20 cellular contexts compared by ENCODE assay signal in the genomic region with DNA sequence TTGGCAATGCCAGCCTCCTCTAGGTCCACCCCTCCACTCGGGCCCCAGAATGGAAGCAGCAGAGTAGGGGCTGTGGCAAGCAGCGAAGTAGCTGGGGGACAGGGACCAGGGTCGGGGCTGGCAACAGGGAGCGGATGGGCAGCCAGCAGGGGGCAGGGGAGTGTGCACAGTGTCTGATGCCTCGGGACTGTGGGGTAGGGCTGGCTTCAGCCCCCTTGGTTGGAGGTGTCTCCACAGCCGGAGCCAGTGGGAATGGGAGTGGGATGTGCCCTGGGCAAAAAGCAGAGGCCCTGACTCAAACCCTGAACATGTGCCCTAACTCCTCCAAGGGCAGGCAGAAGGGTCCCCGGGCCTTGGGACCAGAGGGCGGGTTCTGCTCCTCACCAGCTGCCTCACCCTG. TPM values are rescaled to one million over a fixed set of nuclear protein-coding genes. Genes with fewer than 3 reads are reported as not detected.
A peak's percentile ranks its signal among the peaks of the same experiment; 100 is the strongest.
DNase-seq lines count a peak whose midpoint lies in the region; ATAC-seq and TF ChIP-seq lines count a peak whose summit lies in the region.
"Had no signal": no experiment of that assay in that cellular context is flagged by ENCODE, and none has a peak within 500 bp of the region (broad histone marks: within the 10 kb centered on the region; RNA-seq: fewer than 3 reads in every experiment).

No MANE protein-coding gene starts in this region.

- H3K36me3 Mint-ChIP-seq in HFFc6 (ENCODE audit: low read depth) = peaks cover 5% of the 10 kb centered on the region; the same call in 1 of the 2 replicates
- H3K36me3 Mint-ChIP-seq in neural progenitor cell = peaks cover 3% of the 10 kb centered on the region

- H3K4me3 Mint-ChIP-seq in HFFc6 = no peak overlapping the region
- no peak overlapping the region for H3K4me3 Mint-ChIP-seq in neural progenitor cell
- H3K4me3 Mint-ChIP-seq: activated CD8-positive, alpha-beta T cell treated with anti-CD3 and anti-CD28 coated beads for 36 hours had no signal

- H4K20me1 ChIP-seq in DOHH2 (ENCODE audit: control insufficient read depth, insufficient read depth, low read depth, low read length) = no peaks in the 10 kb centered on the region
- no peaks in the 10 kb centered on the region for H4K20me1 ChIP-seq in neural progenitor cell (ENCODE audit: low read depth)

- H3K4me1 ChIP-seq in DOHH2 (ENCODE audit: control insufficient read depth, low read length) (peaks cover 28% of the 10 kb centered on the region), neural progenitor cell (no peaks in the 10 kb centered on the region), gastroesophageal sphincter (peaks cover 0 to 7% (median 0%) of the 10 kb centered on the region in 3 donors)
- H3K4me1 ChIP-seq: pancreas, uterus had no signal

- no peaks in the 10 kb centered on the region for H3K9me2 ChIP-seq in DOHH2 (replicated peaks; ENCODE audit: control insufficient read depth, low read length)

- no peaks in the 10 kb centered on the region for H3K27me3 ChIP-seq in DOHH2 (ENCODE audit: control insufficient read depth, low read length)
- no peaks in the 10 kb centered on the region for H3K27me3 ChIP-seq in WERI-Rb-1 (ENCODE audit: insufficient read depth, low read depth, severe bottlenecking)
- H3K27me3 ChIP-seq in neural progenitor cell = no peaks in the 10 kb centered on the region
- no peaks in the 10 kb centered on the region for H3K27me3 ChIP-seq in gastroesophageal sphincter
- H3K27me3 ChIP-seq: heart left ventricle, MG63, pancreas, uterus had no signal

- H3K36me3 ChIP-seq in DOHH2 (ENCODE audit: control insufficient read depth, low read length) (no peaks in the 10 kb centered on the region; the same call in 1 of the 2 replicates), WERI-Rb-1 (no peaks in the 10 kb centered on the region), neural progenitor cell (no peaks in the 10 kb centered on the region), gastroesophageal sphincter (peaks cover 0 to 83% of the 10 kb centered on the region in 2 donors)
- H3K36me3 ChIP-seq: uterus had no signal

- no peaks in the 10 kb centered on the region for H3K79me2 ChIP-seq in DOHH2 (ENCODE audit: control insufficient read depth, low read length)
- no peaks in the 10 kb centered on the region for H3K79me2 ChIP-seq in neural progenitor cell (ENCODE audit: low read depth)

- H3K9ac ChIP-seq in neural progenitor cell = no peak overlapping the region

- H3K4me3 ChIP-seq in DOHH2 (ENCODE audit: low read length) = no peak overlapping the region
- H3K4me3 ChIP-seq in WERI-Rb-1 (ENCODE audit: low read depth, low read length) = no peak overlapping the region
- no peak overlapping the region for H3K4me3 ChIP-seq in neural progenitor cell
- H3K4me3 ChIP-seq in gastroesophageal sphincter = no peak overlapping the region
- H3K4me3 ChIP-seq: coronary artery, heart left ventricle, MG63, pancreas, uterus had no signal

- H2AFZ ChIP-seq in neural progenitor cell (replicated peaks) = no peak overlapping the region

- WGBS in gastroesophageal sphincter (ENCODE audit: low coverage in 1 of 2), 2 donors = no CpG with 5 or more reads among the region's 8 CpGs

- no peak overlapping the region for H3K27ac ChIP-seq in DOHH2 (ENCODE audit: low read depth, low read length)
- H3K27ac ChIP-seq in WERI-Rb-1 = no peak overlapping the region
- no peak overlapping the region for H3K27ac ChIP-seq in neural progenitor cell
- no peak overlapping the region for H3K27ac ChIP-seq in caudate nucleus (ENCODE audit: low read depth, low read length)
- no peak overlapping the region for H3K27ac ChIP-seq in gastroesophageal sphincter
- H3K27ac ChIP-seq: coronary artery, heart left ventricle, pancreas, uterus had no signal

- H3K4me2 ChIP-seq in DOHH2 (ENCODE audit: low read length) (peak overlapping the region; percentile 66), neural progenitor cell (no peak overlapping the region)

- H3K9me3 ChIP-seq in DOHH2 (ENCODE audit: control insufficient read depth, insufficient read depth, low read length) (no peaks in the 10 kb centered on the region), WERI-Rb-1 (ENCODE audit: severe bottlenecking) (no peaks in the 10 kb centered on the region), neural progenitor cell (ENCODE audit: low read depth) (no peaks in the 10 kb centered on the region), gastroesophageal sphincter (no peaks in the 10 kb centered on the region)
- H3K9me3 ChIP-seq: heart left ventricle, MG63, pancreas, uterus had no signal

- H3K27me3 Mint-ChIP-seq in HFFc6 (ENCODE audit: insufficient read depth) (no peaks in the 10 kb centered on the region), neural progenitor cell (ENCODE audit: insufficient read depth, low read depth) (no peaks in the 10 kb centered on the region)
- H3K27me3 Mint-ChIP-seq: activated CD8-positive, alpha-beta T cell treated with anti-CD3 and anti-CD28 coated beads for 36 hours had no signal

- H3F3A ChIP-seq in DOHH2 (ENCODE audit: control insufficient read depth, insufficient read depth) = no peaks in the 10 kb centered on the region
- no peaks in the 10 kb centered on the region for H3F3A ChIP-seq in neural progenitor cell (ENCODE audit: low read depth)

- no peak for TF ChIP-seq POLR2A in gastroesophageal sphincter (IDR thresholded peaks at IDR 0.05)

- H3K9me3 Mint-ChIP-seq in HFFc6 (no peaks in the 10 kb centered on the region), neural progenitor cell (no peaks in the 10 kb centered on the region)
- H3K9me3 Mint-ChIP-seq: activated CD8-positive, alpha-beta T cell treated with anti-CD3 and anti-CD28 coated beads for 36 hours had no signal

- no peak for DNase-seq in HFFc6
- DNase-seq in WERI-Rb-1 = no peak
- DNase-seq in neural progenitor cell (ENCODE audit: low spot score) = no peak
- no peak for DNase-seq in caudate nucleus (lab: John Stamatoyannopoulos, UW)
- DNase-seq in GM03348 (ENCODE audit: low spot score) = no peak
- DNase-seq: activated CD8-positive, alpha-beta T cell treated with anti-CD3 and anti-CD28 coated beads for 36 hours; AML-193; DMS153; heart left ventricle; kidney glomerular epithelial cell; MG63; NCI-H2081 treated with DMSO at 0.1 percent for 48 hours; pancreas; SIG-M5; stimulated activated naive CD8-positive, alpha-beta T cell treated with anti-CD3 and anti-CD28 coated beads, Interleukin-15, Interleukin-2, amounts not matched to agents 100 U/mL and 50 U/mL, for 24 hours; uterus had no signal

- TF ChIP-seq CTCF in DOHH2 (IDR thresholded peaks at IDR 0.05; ENCODE audit: low read depth, low read length, poor library complexity, severe bottlenecking) = peak; percentile 44
- peak; percentile 33; the same call in 1 of the 2 replicates for TF ChIP-seq CTCF in HFFc6 (IDR thresholded peaks at IDR 0.05)
- peak; percentile 65 for TF ChIP-seq CTCF in WERI-Rb-1 (IDR thresholded peaks at IDR 0.05; ENCODE audit: low read depth, low read length)
- TF ChIP-seq CTCF in neural progenitor cell (IDR thresholded peaks at IDR 0.05) = peak; percentile 20
- TF ChIP-seq CTCF in gastroesophageal sphincter (IDR thresholded peaks at IDR 0.05) = no peak

- H3K4me1 Mint-ChIP-seq in HFFc6 (ENCODE audit: low read depth) = peaks cover 12% of the 10 kb centered on the region
- no peaks in the 10 kb centered on the region for H3K4me1 Mint-ChIP-seq in neural progenitor cell

- TF ChIP-seq EP300 in gastroesophageal sphincter (IDR thresholded peaks at IDR 0.05) = no peak

- H3K27ac Mint-ChIP-seq in HFFc6 = no peak overlapping the region
- no peak overlapping the region for H3K27ac Mint-ChIP-seq in neural progenitor cell
- H3K27ac Mint-ChIP-seq: activated CD8-positive, alpha-beta T cell treated with anti-CD3 and anti-CD28 coated beads for 36 hours had no signal

- no peak for ATAC-seq in HG03460 (IDR thresholded peaks at IDR 0.05; ENCODE audit: unreplicated experiment)
- ATAC-seq in gastroesophageal sphincter = no peak
- ATAC-seq: activated CD8-positive, alpha-beta T cell treated with anti-CD3 and anti-CD28 coated beads for 36 hours; heart left ventricle; pancreas; stimulated activated naive CD8-positive, alpha-beta T cell treated with anti-CD3 and anti-CD28 coated beads, Interleukin-15, Interleukin-2, amounts not matched to agents 100 U/mL and 50 U/mL, for 24 hours had no signal

RNA-seq across cellular contexts. Expression of gene ARHGAP27, which starts 18.5 kb away (rescaled TPM):
- 1 to 10 TPM; 1.8 to 3.8 (median 2.7) TPM for total RNA-seq in HFFc6 (2021; fragmentation: NEBNext Ultra II Directional; extraction: Animal tissue kit (Norgen Biotek cat#: 25700))
- total RNA-seq in neural progenitor cell (ENCODE audit: low replicate concordance) = 1.0 and 3.0 TPM in 2 replicates
- 10 to 100 TPM; 11.6 to 18.1 (median 12.8) TPM for total RNA-seq in gastroesophageal sphincter

RNA-seq across cellular contexts. Expression of gene PLEKHM1, which starts 39.4 kb away (rescaled TPM):
- total RNA-seq in HFFc6 (2021; fragmentation: NEBNext Ultra II Directional; extraction: Animal tissue kit (Norgen Biotek cat#: 25700)) = 10 to 100 TPM; 32.0 to 43.1 (median 36.5) TPM
- total RNA-seq in neural progenitor cell (ENCODE audit: low replicate concordance) (6.2 and 7.0 TPM in 2 replicates), gastroesophageal sphincter (10 to 100 TPM; 17.8 to 36.5 (median 29.2) TPM)

Comparison
In these comparisons a context has a peak if more than half of its experiments do, and no peak if none do; other contexts are left out.
1. CTCF ChIP-seq: peak in DOHH2 (single experiment), HFFc6 (single experiment), WERI-Rb-1 (single experiment) and neural progenitor cell (single experiment); none in gastroesophageal sphincter (0 of 4).